ENCODE assay signal across 8 cellular contexts in the genomic region with DNA sequence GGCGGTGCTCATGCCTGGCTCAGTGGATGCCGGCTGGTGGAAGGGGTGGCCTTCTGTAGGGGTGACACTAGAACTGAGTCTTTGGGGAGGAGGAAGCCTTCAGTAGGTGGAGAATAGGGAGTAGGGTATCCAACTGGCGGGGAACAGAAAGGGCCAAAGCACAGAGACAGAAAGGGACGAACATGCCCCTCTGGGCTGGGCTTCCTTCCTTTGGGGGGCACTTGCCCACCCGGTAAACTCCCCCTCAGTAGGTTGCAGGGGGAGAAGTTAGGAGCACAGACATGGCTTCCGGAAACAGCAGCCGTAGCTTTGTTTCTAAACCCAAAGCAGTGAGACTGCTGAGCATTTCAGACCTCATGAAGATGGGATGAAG. TPM values are rescaled to one million over a fixed set of nuclear protein-coding genes. Genes with fewer than 3 reads are reported as not detected.
DNase-seq lines count a peak whose midpoint lies in the region; ATAC-seq lines count a peak whose summit lies in the region.

No MANE protein-coding gene starts in this region.

- H3K9ac ChIP-seq in ES-I3 (ENCODE audit: low read depth, low read length) (peak overlapping the region; percentile 79), endocrine pancreas (ENCODE audit: control insufficient read depth, insufficient read depth, low read length) (peak overlapping the region; percentile 40)

- H3K4me1 ChIP-seq in ES-I3 (ENCODE audit: insufficient read depth, low read length) (peaks cover 5% of the 10 kb centered on the region; the same call in 1 of the 2 replicates), SJCRH30 (peaks cover 14% of the 10 kb centered on the region), endocrine pancreas (ENCODE audit: control insufficient read depth, insufficient read depth, low read length) (no peaks in the 10 kb centered on the region)

- peak overlapping the region; percentile 41 for H3K27ac ChIP-seq in SJCRH30

- peak overlapping the region; percentile 85 to 97 (median 94) for H3K4me3 Mint-ChIP-seq in naive thymus-derived CD8-positive, alpha-beta T cell

- peaks cover 10 to 26% (median 19%) of the 10 kb centered on the region in 4 donors for H3K4me1 Mint-ChIP-seq in naive thymus-derived CD8-positive, alpha-beta T cell

- POLR2A ChIA-PET in naive thymus-derived CD8-positive, alpha-beta T cell (lab: Charles Lee), result interaction anchor here (0.6 kb wide), 1 partner anchor 767 kb away, joined by 3 read pairs; no protein-coding TSS in a partner anchor

- H3K36me3 ChIP-seq in ES-I3 (ENCODE audit: insufficient read depth, low read length), result peaks cover 7% of the 10 kb centered on the region; the same call in 1 of the 2 replicates
- H3K36me3 ChIP-seq in SJCRH30, result peaks cover 36% of the 10 kb centered on the region
- H3K36me3 ChIP-seq in endocrine pancreas (ENCODE audit: control insufficient read depth, insufficient read depth, low read length), result peaks cover 4% of the 10 kb centered on the region

- H3K36me3 Mint-ChIP-seq in naive thymus-derived CD8-positive, alpha-beta T cell, result peaks cover 0 to 28% (median 4%) of the 10 kb centered on the region in 3 donors

- H3K27me3 Mint-ChIP-seq in naive thymus-derived CD8-positive, alpha-beta T cell, result no peaks in the 10 kb centered on the region

- H3K9me3 ChIP-seq in ES-I3 (ENCODE audit: control insufficient read depth, insufficient read depth, low read length), result no peaks in the 10 kb centered on the region
- H3K9me3 ChIP-seq in SJCRH30 (replicated peaks), result no peaks in the 10 kb centered on the region
- H3K9me3 ChIP-seq in endocrine pancreas (ENCODE audit: control insufficient read depth, low read length), result no peaks in the 10 kb centered on the region

- peak; percentile 47 to 60 for ATAC-seq in naive thymus-derived CD8-positive, alpha-beta T cell

- peaks cover 0 to 1% (median 0%) of the 10 kb centered on the region in 9 donors for H3K9me3 Mint-ChIP-seq in naive thymus-derived CD8-positive, alpha-beta T cell

- DNase-seq in HCEC 1CT (peak; percentile 8), SJCRH30 (peak in 1 of 2 experiments; percentile 55), DMS53 treated with DMSO at 0.1 percent for 48 hours (lab: John Stamatoyannopoulos, UW; ENCODE audit: unreplicated experiment) (no peak), NCI-H2107 (lab: John Stamatoyannopoulos, UW) (no peak), putamen (ENCODE audit: low spot score) (no peak)
- DNase-seq in naive thymus-derived CD8-positive, alpha-beta T cell, result peak in 5 of 10 donors; percentile 31 to 53 (median 42)

- no peaks in the 10 kb centered on the region for H3K27me3 ChIP-seq in SJCRH30
- no peaks in the 10 kb centered on the region for H3K27me3 ChIP-seq in endocrine pancreas (ENCODE audit: control insufficient read depth, insufficient read depth, low read length)

- peak overlapping the region; percentile 79 to 95 (median 92) for H3K27ac Mint-ChIP-seq in naive thymus-derived CD8-positive, alpha-beta T cell

- H3K4me3 ChIP-seq in SJCRH30, result peak overlapping the region; percentile 79
- no peak overlapping the region for H3K4me3 ChIP-seq in endocrine pancreas (ENCODE audit: control insufficient read depth, insufficient read depth, low read length)

RNA-seq across cellular contexts. Expression of a gene that starts 0.8 kb away (rescaled TPM):
- 56.3 and 82.5 TPM in 2 replicates for total RNA-seq in SJCRH30 (2014; rRNA removed; shearing (Covaris generic))
- total RNA-seq in naive thymus-derived CD8-positive, alpha-beta T cell, result 100 to 1,000 TPM; 162 to 165 TPM
- 1 to 10 TPM; 1.6 to 6.2 (median 3.9) TPM for polyA plus RNA-seq in naive thymus-derived CD8-positive, alpha-beta T cell

RNA-seq across cellular contexts. Expression of a gene that starts 51.5 kb away (rescaled TPM):
- 45.7 and 48.3 TPM in 2 replicates for total RNA-seq in SJCRH30 (2014; rRNA removed; shearing (Covaris generic))
- total RNA-seq in naive thymus-derived CD8-positive, alpha-beta T cell, result not detected
- polyA plus RNA-seq in naive thymus-derived CD8-positive, alpha-beta T cell, result not detected

Comparison
In these comparisons a context has a peak if more than half of its experiments do, and no peak if none do; other contexts are left out.
1. RNA of a gene that starts 51.5 kb away (total RNA-seq): 45.7 to 48.3 TPM in SJCRH30; not detected in naive thymus-derived CD8-positive, alpha-beta T cell; every median in the first group is over 10 times any median in the second.